6 cellular contexts compared by ENCODE assay signal in the genomic region with DNA sequence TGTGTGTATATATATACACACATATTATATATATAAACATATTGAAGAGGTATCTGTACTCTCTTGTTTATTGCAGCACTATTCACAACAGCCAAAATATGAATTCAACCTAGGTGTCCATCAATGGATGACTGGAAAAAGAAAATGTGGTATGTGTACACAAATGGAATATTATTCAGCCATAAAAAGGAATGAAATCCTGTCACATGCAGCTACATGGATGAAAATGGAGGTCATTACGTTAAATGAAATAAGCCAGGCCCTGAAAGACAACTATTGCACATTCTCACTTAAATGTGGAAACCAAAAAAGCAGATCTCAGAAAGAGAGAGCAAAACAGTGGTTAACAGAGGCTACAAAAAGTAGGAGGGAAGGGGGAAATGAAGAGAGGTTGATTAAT.
"Had no signal": no experiment of that assay in that cellular context is flagged by ENCODE, and none has a peak within 500 bp of the region (broad histone marks: within the 10 kb centered on the region; RNA-seq: fewer than 3 reads in every experiment).

No MANE protein-coding gene starts in this region.

- H3K4me1 Mint-ChIP-seq: IgD-negative memory B cell had no signal

- H3K4me3 Mint-ChIP-seq: IgD-negative memory B cell had no signal

- H3K27me3 Mint-ChIP-seq: IgD-negative memory B cell had no signal

- ATAC-seq: HepG2, K562 had no signal

- H3K4me3 ChIP-seq: K562 had no signal

- DNase-seq: IMR-90, KBM-7 had no signal

- H3K27ac ChIP-seq: HL-60 had no signal

- H3K27ac Mint-ChIP-seq: IgD-negative memory B cell had no signal
